17 cellular contexts compared by ENCODE assay signal in genomic region chr6:134753001-134753400, GRCh38.
DNase-seq lines count a peak whose midpoint lies in the region; ATAC-seq, FAIRE-seq and TF ChIP-seq lines count a peak whose summit lies in the region.
"Had no signal": no experiment of that assay in that cellular context is flagged by ENCODE, and none has a peak within 500 bp of the region (broad histone marks: within the 10 kb centered on the region; RNA-seq: fewer than 3 reads in every experiment).

No MANE protein-coding gene starts in this region.

- H3K4me1 Mint-ChIP-seq in astrocyte (ENCODE audit: low read depth, unreplicated experiment) (peaks cover 6% of the 10 kb centered on the region), GM23338 (peaks cover 10% of the 10 kb centered on the region)

- no peak overlapping the region for H2AFZ ChIP-seq in astrocyte (ENCODE audit: low read depth, low read length)
- no peak overlapping the region for H2AFZ ChIP-seq in parathyroid adenoma
- H2AFZ ChIP-seq in GM23338, result no peak overlapping the region

- no peak overlapping the region for H3K4me3 ChIP-seq in astrocyte (ENCODE audit: insufficient read depth, low read depth, low read length)
- no peak overlapping the region for H3K4me3 ChIP-seq in kidney epithelial cell (ENCODE audit: low read depth, low read length)
- H3K4me3 ChIP-seq in parathyroid adenoma (ENCODE audit: low read depth, low read length), result no peak overlapping the region
- no peak overlapping the region for H3K4me3 ChIP-seq in gastroesophageal sphincter
- H3K4me3 ChIP-seq in GM23338, result no peak overlapping the region

- H3K9me3 ChIP-seq in astrocyte (ENCODE audit: insufficient read depth, low read depth, low read length), result no peaks in the 10 kb centered on the region
- no peaks in the 10 kb centered on the region for H3K9me3 ChIP-seq in parathyroid adenoma (ENCODE audit: control insufficient read depth, low read length)
- H3K9me3 ChIP-seq in gastroesophageal sphincter, result no peaks in the 10 kb centered on the region

- no peak for ATAC-seq in gastroesophageal sphincter
- no peak for ATAC-seq in GM23338
- ATAC-seq: Right ventricle myocardium inferior had no signal

- H3K9me3 Mint-ChIP-seq in astrocyte (ENCODE audit: unreplicated experiment) (peaks cover 6% of the 10 kb centered on the region), GM23338 (no peaks in the 10 kb centered on the region)

- no peak overlapping the region for H3K27ac ChIP-seq in astrocyte (ENCODE audit: low read depth, low read length)
- no peak overlapping the region for H3K27ac ChIP-seq in parathyroid adenoma
- H3K27ac ChIP-seq in gastroesophageal sphincter, result no peak overlapping the region
- no peak overlapping the region for H3K27ac ChIP-seq in GM23338 (ENCODE audit: low read depth)

- H3K27me3 Mint-ChIP-seq in astrocyte (ENCODE audit: low read depth, unreplicated experiment), result peaks cover 4% of the 10 kb centered on the region
- peaks cover 2% of the 10 kb centered on the region for H3K27me3 Mint-ChIP-seq in GM23338 (ENCODE audit: insufficient read depth, low read depth, poor library complexity)

- H3K4me3 Mint-ChIP-seq in astrocyte (ENCODE audit: unreplicated experiment) (no peak overlapping the region), GM23338 (no peak overlapping the region)

- H3K36me3 Mint-ChIP-seq in astrocyte (ENCODE audit: low read depth, unreplicated experiment), result no peaks in the 10 kb centered on the region
- H3K36me3 Mint-ChIP-seq in GM23338 (ENCODE audit: low read depth), result no peaks in the 10 kb centered on the region

- H3K27me3 ChIP-seq in astrocyte (ENCODE audit: insufficient read depth, low read length) (no peaks in the 10 kb centered on the region), kidney epithelial cell (ENCODE audit: control insufficient read depth, insufficient read depth, low read length) (no peaks in the 10 kb centered on the region), parathyroid adenoma (ENCODE audit: control insufficient read depth, insufficient read depth, low read length) (no peaks in the 10 kb centered on the region), gastroesophageal sphincter (no peaks in the 10 kb centered on the region), GM23338 (ENCODE audit: insufficient read depth) (no peaks in the 10 kb centered on the region)

- H3K9ac ChIP-seq in astrocyte (ENCODE audit: low read length) (no peak overlapping the region), parathyroid adenoma (no peak overlapping the region)

- TF ChIP-seq CTCF in astrocyte (IDR thresholded peaks at IDR 0.05; ENCODE audit: insufficient read depth, low read depth, low read length) (no peak), kidney epithelial cell (IDR thresholded peaks at IDR 0.05; ENCODE audit: insufficient read depth, low read length, poor library complexity, severe bottlenecking) (no peak), parathyroid adenoma (IDR thresholded peaks at IDR 0.05) (no peak), gastroesophageal sphincter (IDR thresholded peaks at IDR 0.05) (no peak), GM23338 (conservative IDR thresholded peaks at IDR 0.05; ENCODE audit: low read depth in 2 of 2) (no peak)

- H3K79me2 ChIP-seq in astrocyte (ENCODE audit: insufficient read depth, low read length), result no peaks in the 10 kb centered on the region
- no peaks in the 10 kb centered on the region for H3K79me2 ChIP-seq in parathyroid adenoma
- no peaks in the 10 kb centered on the region for H3K79me2 ChIP-seq in GM23338 (replicated peaks; ENCODE audit: insufficient read depth)

- TF ChIP-seq POLR2A in gastroesophageal sphincter (IDR thresholded peaks at IDR 0.05), result no peak

- H3K36me3 ChIP-seq in astrocyte (ENCODE audit: insufficient read depth, low read length) (no peaks in the 10 kb centered on the region), kidney epithelial cell (ENCODE audit: control insufficient read depth, insufficient read depth, low read length) (no peaks in the 10 kb centered on the region), parathyroid adenoma (ENCODE audit: control insufficient read depth, insufficient read depth, low read length) (no peaks in the 10 kb centered on the region), gastroesophageal sphincter (no peaks in the 10 kb centered on the region), GM23338 (ENCODE audit: insufficient read depth) (no peaks in the 10 kb centered on the region)

- H3F3A ChIP-seq in GM23338 (replicated peaks; ENCODE audit: low read depth), result no peaks in the 10 kb centered on the region

- H3K27ac Mint-ChIP-seq in astrocyte (ENCODE audit: unreplicated experiment) (no peak overlapping the region), GM23338 (no peak overlapping the region)

- in situ Hi-C loops in Caki2 (cut with HindIII; ENCODE audit: low pct_unique_long_range_greater_than_20kb, low sequenced_read_pairs), result no loop called here

- DNase-seq in Caki2 (ENCODE audit: low read depth) (peak; percentile 77), astrocyte (ENCODE audit: low read depth) (no peak), kidney epithelial cell (ENCODE audit: low read depth) (peak; percentile 80), SKM-1 (lab: John Stamatoyannopoulos, UW; ENCODE audit: unreplicated experiment) (no peak), GM23338 (ENCODE audit: low spot score) (no peak), D341Med (ENCODE audit: low spot score) (no peak)
- DNase-seq: AML-193, DND-41, GDM1, KBM-7, NCI-H1092, NCI-H1694, NCI-H82 had no signal

- H3K4me1 ChIP-seq in astrocyte (ENCODE audit: insufficient read depth, low read length), result no peaks in the 10 kb centered on the region
- H3K4me1 ChIP-seq in parathyroid adenoma, result peaks cover 5% of the 10 kb centered on the region
- H3K4me1 ChIP-seq in gastroesophageal sphincter, result no peaks in the 10 kb centered on the region
- H3K4me1 ChIP-seq in GM23338 (ENCODE audit: insufficient read depth), result no peaks in the 10 kb centered on the region

- WGBS in gastroesophageal sphincter (ENCODE audit: low coverage in 1 of 2), 2 donors, result 49 to 70% methylated on average over 4 of the region's 4 CpGs

- peak; percentile 50 for FAIRE-seq in astrocyte (lab: Jason Lieb, UNC)
- FAIRE-seq: GM19239 had no signal

- no peak for TF ChIP-seq EP300 in gastroesophageal sphincter (IDR thresholded peaks at IDR 0.05)

- H3K4me2 ChIP-seq in astrocyte (ENCODE audit: low read length), result no peak overlapping the region
- peak overlapping the region; percentile 4 for H3K4me2 ChIP-seq in parathyroid adenoma (ENCODE audit: low read length)
- H3K4me2 ChIP-seq in GM23338, result no peak overlapping the region

- H4K20me1 ChIP-seq in astrocyte (ENCODE audit: insufficient read depth, low read length) (no peaks in the 10 kb centered on the region), GM23338 (replicated peaks; ENCODE audit: insufficient read depth) (no peaks in the 10 kb centered on the region)

- 0 out of 2 replicates have a peak, but pooled peaks cover 4% of the 10 kb centered on the region for H3K9me2 ChIP-seq in GM23338 (ENCODE audit: insufficient read depth)

TF ChIP-seq in GM23338, 12 proteins besides CTCF, POLR2A, EP300 and RAD21 (continues in another document):
- TF ChIP-seq JUNB (IDR thresholded peaks at IDR 0.05; ENCODE audit: unreplicated experiment) (no peak), CREB1 (CRISPR knock-in tag; IDR thresholded peaks at IDR 0.05; ENCODE audit: low read depth) (no peak), ETS1 (IDR thresholded peaks at IDR 0.05) (no peak), ZNF331 (CRISPR knock-in tag; IDR thresholded peaks at IDR 0.05; ENCODE audit: low read depth) (no peak), NANOG (IDR thresholded peaks at IDR 0.05; ENCODE audit: borderline replicate concordance) (no peak), EZH2 (IDR thresholded peaks at IDR 0.05; ENCODE audit: low read depth, unreplicated experiment) (no peak), STAT1 (IDR thresholded peaks at IDR 0.05; ENCODE audit: unreplicated experiment) (no peak)
- TF ChIP-seq, protein P1, sequence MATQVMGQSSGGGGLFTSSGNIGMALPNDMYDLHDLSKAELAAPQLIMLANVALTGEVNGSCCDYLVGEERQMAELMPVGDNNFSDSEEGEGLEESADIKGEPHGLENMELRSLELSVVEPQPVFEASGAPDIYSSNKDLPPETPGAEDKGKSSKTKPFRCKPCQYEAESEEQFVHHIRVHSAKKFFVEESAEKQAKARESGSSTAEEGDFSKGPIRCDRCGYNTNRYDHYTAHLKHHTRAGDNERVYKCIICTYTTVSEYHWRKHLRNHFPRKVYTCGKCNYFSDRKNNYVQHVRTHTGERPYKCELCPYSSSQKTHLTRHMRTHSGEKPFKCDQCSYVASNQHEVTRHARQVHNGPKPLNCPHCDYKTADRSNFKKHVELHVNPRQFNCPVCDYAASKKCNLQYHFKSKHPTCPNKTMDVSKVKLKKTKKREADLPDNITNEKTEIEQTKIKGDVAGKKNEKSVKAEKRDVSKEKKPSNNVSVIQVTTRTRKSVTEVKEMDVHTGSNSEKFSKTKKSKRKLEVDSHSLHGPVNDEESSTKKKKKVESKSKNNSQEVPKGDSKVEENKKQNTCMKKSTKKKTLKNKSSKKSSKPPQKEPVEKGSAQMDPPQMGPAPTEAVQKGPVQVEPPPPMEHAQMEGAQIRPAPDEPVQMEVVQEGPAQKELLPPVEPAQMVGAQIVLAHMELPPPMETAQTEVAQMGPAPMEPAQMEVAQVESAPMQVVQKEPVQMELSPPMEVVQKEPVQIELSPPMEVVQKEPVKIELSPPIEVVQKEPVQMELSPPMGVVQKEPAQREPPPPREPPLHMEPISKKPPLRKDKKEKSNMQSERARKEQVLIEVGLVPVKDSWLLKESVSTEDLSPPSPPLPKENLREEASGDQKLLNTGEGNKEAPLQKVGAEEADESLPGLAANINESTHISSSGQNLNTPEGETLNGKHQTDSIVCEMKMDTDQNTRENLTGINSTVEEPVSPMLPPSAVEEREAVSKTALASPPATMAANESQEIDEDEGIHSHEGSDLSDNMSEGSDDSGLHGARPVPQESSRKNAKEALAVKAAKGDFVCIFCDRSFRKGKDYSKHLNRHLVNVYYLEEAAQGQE (IDR thresholded peaks at IDR 0.05; ENCODE audit: unreplicated experiment), result no peak

Comparison
In these comparisons a context has a peak if more than half of its experiments do, and no peak if none do; other contexts are left out.
1. DNase-seq: peak in Caki2 (single experiment) and kidney epithelial cell (single experiment); none in astrocyte (single experiment), SKM-1 (single experiment), GM23338 (single experiment) and D341Med (single experiment).